Comparison of ENCODE assay signal across 1 cellular context in the genomic region with DNA sequence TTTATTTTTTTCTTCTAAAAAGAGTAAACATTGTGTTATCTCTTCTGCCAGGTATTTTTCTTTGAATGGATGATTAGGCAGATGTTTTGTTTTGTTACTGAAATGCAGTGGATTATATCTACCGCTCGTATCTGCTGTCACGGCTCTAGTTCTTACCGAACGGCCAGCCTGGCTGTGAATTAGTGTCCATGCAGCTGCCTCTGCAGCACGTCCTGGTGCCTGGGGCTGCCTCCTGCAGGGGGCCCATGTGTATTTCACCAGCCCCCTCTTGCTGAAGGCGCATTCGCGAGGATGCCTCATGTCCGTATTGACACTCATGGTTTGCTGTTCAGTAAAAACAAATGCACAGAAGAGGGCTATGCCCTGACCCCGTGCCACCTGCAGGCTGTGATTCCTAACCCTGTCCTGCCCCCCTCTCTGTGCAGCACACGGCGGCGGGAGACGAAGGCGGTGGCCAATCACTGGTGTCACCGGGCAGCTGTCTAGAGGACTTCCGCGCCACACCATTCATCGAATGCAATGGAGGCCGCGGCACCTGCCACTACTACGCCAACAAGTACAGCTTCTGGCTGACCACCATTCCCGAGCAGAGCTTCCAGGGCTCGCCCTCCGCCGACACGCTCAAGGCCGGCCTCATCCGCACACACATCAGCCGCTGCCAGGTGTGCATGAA.
TF ChIP-seq lines count a peak whose summit lies in the region.

No MANE protein-coding gene starts in this region.

TF ChIP-seq in GM23338, 12 proteins besides CTCF, POLR2A, EP300 and RAD21 (continued from another document):
- TF ChIP-seq ZNF462 (CRISPR knock-in tag; IDR thresholded peaks at IDR 0.05): no peak
- TF ChIP-seq EZH2phosphoT487 (IDR thresholded peaks at IDR 0.05; ENCODE audit: unreplicated experiment): no peak
- no peak for TF ChIP-seq NANOG (IDR thresholded peaks at IDR 0.05; ENCODE audit: borderline replicate concordance)
- TF ChIP-seq STAT1 (IDR thresholded peaks at IDR 0.05; ENCODE audit: unreplicated experiment): no peak
- TF ChIP-seq POLR2AphosphoS5 (IDR thresholded peaks at IDR 0.05; ENCODE audit: low read depth): no peak
- TF ChIP-seq ZNF331 (CRISPR knock-in tag; IDR thresholded peaks at IDR 0.05; ENCODE audit: low read depth): no peak
